In genomic region chr12:53593031-53593430, GRCh38 we compare ENCODE assay signal across 23 cellular contexts.
"Had no signal": no experiment of that assay in that cellular context is flagged by ENCODE, and none has a peak within 500 bp of the region (broad histone marks: within the 10 kb centered on the region; RNA-seq: fewer than 3 reads in every experiment).

No MANE protein-coding gene starts in this region.

- H3K9me3 ChIP-seq: ascending aorta, breast epithelium, neutrophil, ovary, prostate gland, tibial artery had no signal

- H3K27me3 Mint-ChIP-seq: activated naive CD4-positive, alpha-beta T cell treated with anti-CD3 and anti-CD28 coated beads, Interleukin-2, amount 50 U/mL, for 24 hours had no signal

- H3K36me3 ChIP-seq: breast epithelium, neutrophil, ovary, prostate gland, tibial artery had no signal

- H3K27ac ChIP-seq: breast epithelium, foreskin keratinocyte, neutrophil, ovary, prostate gland had no signal

- H3K9me3 Mint-ChIP-seq: activated naive CD4-positive, alpha-beta T cell treated with anti-CD3 and anti-CD28 coated beads, Interleukin-2, amount 50 U/mL, for 24 hours; activated T-helper 1 cell treated with anti-CD3 and anti-CD28 coated beads, Interleukin-12 subunit alpha, Interleukin-12 subunit beta, Interleukin-2, Interleukin-4 antibody, amounts not matched to agents 30 ng/mL and 10 ng/mL and 1 ng/mL, durations not matched to agents 14 hours and 24 hours and 36 hours; immature natural killer cell; mesothelial cell of epicardium; natural killer cell had no signal

- DNase-seq: activated CD4-positive, alpha-beta T cell treated with anti-CD3 and anti-CD28 coated beads, Interleukin-2, amount 50 U/mL, for 1 hour; activated CD4-positive, CD25-positive, alpha-beta regulatory T cell treated with anti-CD3 and anti-CD28 coated beads, Interleukin-2, amount 50 U/mL, for 72 hours; activated CD8-positive, alpha-beta T cell treated with anti-CD3 and anti-CD28 coated beads, Interleukin-2, amount 10 ng/mL, durations not matched to agents 7 days and 5 days; activated gamma-delta T cell treated with Interleukin-2 at 50 U/mL for 16 hours; cerebellar nuclear complex; effector CD8-positive, alpha-beta T cell; foreskin keratinocyte; immature natural killer cell; left ventricle myocardium superior; mammary epithelial cell; natural killer cell; ovary; stimulated activated CD4-positive, alpha-beta T cell treated with anti-CD3 and anti-CD28 coated beads, Interleukin-4, amount 100 ng/mL, for 24 hours; stimulated activated naive CD4-positive, alpha-beta T cell treated with Interleukin-2 at 50 U/mL for 16 hours; tibial artery had no signal

- H3K4me3 Mint-ChIP-seq: activated CD8-positive, alpha-beta T cell treated with anti-CD3 and anti-CD28 coated beads, Interleukin-2, amount 10 ng/mL, durations not matched to agents 7 days and 5 days; activated naive CD4-positive, alpha-beta T cell treated with anti-CD3 and anti-CD28 coated beads, Interleukin-2, amount 50 U/mL, for 24 hours; activated T-helper 1 cell treated with anti-CD3 and anti-CD28 coated beads, Interleukin-12 subunit alpha, Interleukin-12 subunit beta, Interleukin-2, Interleukin-4 antibody, amounts not matched to agents 30 ng/mL and 10 ng/mL and 1 ng/mL, durations not matched to agents 14 hours and 24 hours and 36 hours; immature natural killer cell; mesothelial cell of epicardium; natural killer cell had no signal

- H3K4me3 ChIP-seq: ascending aorta, breast epithelium, hepatocyte, ovary, prostate gland, tibial artery had no signal

- ATAC-seq: activated CD8-positive, alpha-beta T cell treated with anti-CD3 and anti-CD28 coated beads, Interleukin-2, amount 10 ng/mL, durations not matched to agents 7 days and 5 days; foreskin keratinocyte; left ventricle myocardium superior; natural killer cell had no signal

- H3K27me3 ChIP-seq: ascending aorta, breast epithelium, foreskin keratinocyte, hepatocyte, neutrophil, ovary, tibial artery had no signal

- H3K36me3 Mint-ChIP-seq: natural killer cell had no signal

- H3K27ac Mint-ChIP-seq: activated CD8-positive, alpha-beta T cell treated with anti-CD3 and anti-CD28 coated beads, Interleukin-2, amount 10 ng/mL, durations not matched to agents 7 days and 5 days; activated naive CD4-positive, alpha-beta T cell treated with anti-CD3 and anti-CD28 coated beads, Interleukin-2, amount 50 U/mL, for 24 hours; activated T-helper 1 cell treated with anti-CD3 and anti-CD28 coated beads, Interleukin-12 subunit alpha, Interleukin-12 subunit beta, Interleukin-2, Interleukin-4 antibody, amounts not matched to agents 30 ng/mL and 10 ng/mL and 1 ng/mL, durations not matched to agents 14 hours and 24 hours and 36 hours; immature natural killer cell; mesothelial cell of epicardium; natural killer cell had no signal
